ENCODE assay signal across 20 cellular contexts in genomic region chr2:129710670-129711495, GRCh38.
A peak's percentile ranks its signal among the peaks of the same experiment; 100 is the strongest.
DNase-seq lines count a peak whose midpoint lies in the region; ATAC-seq and TF ChIP-seq lines count a peak whose summit lies in the region.
"Had no signal": no experiment of that assay in that cellular context is flagged by ENCODE, and none has a peak within 500 bp of the region (broad histone marks: within the 10 kb centered on the region; RNA-seq: fewer than 3 reads in every experiment).

No MANE protein-coding gene starts in this region.

- H3K27ac Mint-ChIP-seq in WTC11 = no peak overlapping the region
- H3K27ac Mint-ChIP-seq in nephron progenitor cell = peak overlapping the region; percentile 38
- H3K27ac Mint-ChIP-seq: CD4-positive, CD25-positive, alpha-beta regulatory T cell had no signal

- CTCF ChIA-PET in WTC11 (lab: Charles Lee) = no interaction called here

- DNase-seq in NCI-H2107 treated with DMSO at 0.1 percent for 48 hours (lab: John Stamatoyannopoulos, UW; ENCODE audit: unreplicated experiment) (peak; percentile 76), NCI-H2107 (lab: John Stamatoyannopoulos, UW) (no peak), GM03348 (ENCODE audit: low spot score) (peak; percentile 3), WTC11 (ENCODE audit: low spot score) (no peak), nephron progenitor cell (no peak), activated gamma-delta T cell treated with Interleukin-2 at 50 U/mL for 16 hours (no peak)
- DNase-seq: CD4-positive, CD25-positive, alpha-beta regulatory T cell; DMS 273 treated with DMSO at 0.1 percent for 48 hours; GDM1; IMR-90; Kasumi-1; MG63; NCI-H1048; NCI-H1436; NCI-H1930; NCI-H446 treated with DMSO at 0.1 percent for 48 hours; Right ventricle myocardium superior; SK-N-SH had no signal

- no peaks in the 10 kb centered on the region for H3K36me3 Mint-ChIP-seq in WTC11
- H3K36me3 Mint-ChIP-seq in nephron progenitor cell (ENCODE audit: low read depth) = no peaks in the 10 kb centered on the region
- H3K36me3 Mint-ChIP-seq: CD4-positive, CD25-positive, alpha-beta regulatory T cell had no signal

- no peaks in the 10 kb centered on the region for H3K9me3 Mint-ChIP-seq in WTC11
- H3K9me3 Mint-ChIP-seq in nephron progenitor cell = no peaks in the 10 kb centered on the region
- H3K9me3 Mint-ChIP-seq: CD4-positive, CD25-positive, alpha-beta regulatory T cell had no signal

- peaks cover 26% of the 10 kb centered on the region for H3K4me1 Mint-ChIP-seq in WTC11
- peaks cover 30% of the 10 kb centered on the region for H3K4me1 Mint-ChIP-seq in nephron progenitor cell
- H3K4me1 Mint-ChIP-seq: CD4-positive, CD25-positive, alpha-beta regulatory T cell had no signal

- POLR2A ChIA-PET in WTC11 (lab: Charles Lee) = no interaction called here

- H3K4me3 Mint-ChIP-seq in WTC11 (no peak overlapping the region), nephron progenitor cell (no peak overlapping the region)
- H3K4me3 Mint-ChIP-seq: CD4-positive, CD25-positive, alpha-beta regulatory T cell had no signal

- H3K27me3 Mint-ChIP-seq in WTC11 (ENCODE audit: low read depth) (no peaks in the 10 kb centered on the region; the same call in 1 of the 2 replicates), nephron progenitor cell (ENCODE audit: low read depth, poor library complexity) (peaks cover 7% of the 10 kb centered on the region)
- H3K27me3 Mint-ChIP-seq: CD4-positive, CD25-positive, alpha-beta regulatory T cell had no signal

- ATAC-seq in WTC11 (peak; percentile 29), GM18517 (IDR thresholded peaks at IDR 0.05; ENCODE audit: unreplicated experiment) (no peak), HG02623 (IDR thresholded peaks at IDR 0.05; ENCODE audit: unreplicated experiment) (no peak)

- TF ChIP-seq CTCF in WTC11 (IDR thresholded peaks at IDR 0.05) = no peak
- no peak for TF ChIP-seq CTCF in nephron progenitor cell (IDR thresholded peaks at IDR 0.05)

TF ChIP-seq in WTC11, 78 proteins besides CTCF, POLR2A, EP300 and RAD21 (continues in another document):
- TF ChIP-seq PRDM15 (CRISPR knock-in tag; IDR thresholded peaks at IDR 0.05) = no peak
- no peak for TF ChIP-seq CREB1 (CRISPR knock-in tag; IDR thresholded peaks at IDR 0.05)
- no peak for TF ChIP-seq NFATC4 (CRISPR knock-in tag; IDR thresholded peaks at IDR 0.05)
- TF ChIP-seq KAT7 (CRISPR knock-in tag; IDR thresholded peaks at IDR 0.05; ENCODE audit: borderline replicate concordance) = no peak
- TF ChIP-seq NFYB (CRISPR knock-in tag; conservative IDR thresholded peaks at IDR 0.05; ENCODE audit: low read depth) = no peak
- no peak for TF ChIP-seq HMGXB4 (CRISPR knock-in tag; IDR thresholded peaks at IDR 0.05)
- TF ChIP-seq ZNF138 (CRISPR knock-in tag; conservative IDR thresholded peaks at IDR 0.05) = no peak
- TF ChIP-seq PREB (CRISPR knock-in tag; IDR thresholded peaks at IDR 0.05; ENCODE audit: borderline replicate concordance) = no peak
- TF ChIP-seq CDX4 (CRISPR knock-in tag; IDR thresholded peaks at IDR 0.05; ENCODE audit: borderline replicate concordance) = no peak
- no peak for TF ChIP-seq MLX (CRISPR knock-in tag; IDR thresholded peaks at IDR 0.05)
- no peak for TF ChIP-seq ELF4 (CRISPR knock-in tag; IDR thresholded peaks at IDR 0.05; ENCODE audit: low read depth)
- no peak for TF ChIP-seq ZNF532 (CRISPR knock-in tag; IDR thresholded peaks at IDR 0.05; ENCODE audit: borderline replicate concordance)
- TF ChIP-seq NFE2L1 (CRISPR knock-in tag; IDR thresholded peaks at IDR 0.05) = no peak

Comparison
In these comparisons a context has a peak if more than half of its experiments do, and no peak if none do; other contexts are left out.
1. DNase-seq: peak in NCI-H2107 treated with DMSO at 0.1 percent for 48 hours (single experiment) and GM03348 (single experiment); none in NCI-H2107 (single experiment), WTC11 (single experiment), nephron progenitor cell (single experiment) and activated gamma-delta T cell treated with Interleukin-2 at 50 U/mL for 16 hours (single experiment).